10 cellular contexts compared by ENCODE assay signal in the genomic region with DNA sequence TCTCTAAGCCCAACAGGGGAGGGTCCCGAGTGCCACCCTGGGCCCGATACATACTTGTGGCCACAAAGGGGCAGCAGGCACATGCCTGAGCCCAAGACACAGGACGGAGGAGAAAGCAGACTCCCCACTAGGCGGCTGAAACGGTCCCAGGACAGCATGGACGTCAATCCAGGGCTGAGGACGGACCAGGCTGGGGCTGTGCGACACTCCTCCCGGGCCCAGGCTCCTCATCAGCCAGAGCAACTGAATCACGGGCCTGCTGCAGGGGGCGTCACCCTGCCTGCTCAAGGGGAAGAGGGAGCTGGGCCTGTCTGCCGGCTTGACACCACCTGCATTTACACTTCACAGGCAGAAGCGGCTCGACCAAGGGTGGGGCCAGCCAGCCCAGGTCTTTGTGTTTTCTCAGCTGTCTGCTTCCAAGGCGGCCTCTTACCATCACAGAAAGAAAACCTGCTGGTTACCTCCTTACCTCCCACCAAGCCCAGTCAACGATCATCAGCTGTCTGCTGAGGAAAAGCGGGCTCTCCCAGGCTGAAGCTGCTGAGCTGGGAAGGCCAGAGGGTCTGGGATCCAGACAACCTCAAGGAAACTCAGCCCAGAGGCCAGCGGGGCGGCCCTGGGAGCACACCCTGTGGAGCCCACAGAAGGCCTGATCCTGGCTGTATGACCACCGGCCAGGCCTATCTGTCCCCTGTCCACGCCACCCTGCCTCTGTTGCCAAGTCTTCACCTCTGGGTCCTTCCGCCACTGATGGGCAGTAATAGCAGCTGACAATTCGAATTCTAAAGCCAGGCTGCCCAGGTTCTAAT. TPM values are rescaled to one million over a fixed set of nuclear protein-coding genes. Genes with fewer than 3 reads are reported as not detected.
DNase-seq lines count a peak whose midpoint lies in the region; ATAC-seq and TF ChIP-seq lines count a peak whose summit lies in the region.
"Had no signal": no experiment of that assay in that cellular context is flagged by ENCODE, and none has a peak within 500 bp of the region (broad histone marks: within the 10 kb centered on the region; RNA-seq: fewer than 3 reads in every experiment).

No MANE protein-coding gene starts in this region.

- no peaks in the 10 kb centered on the region for H3K4me1 Mint-ChIP-seq in activated CD8-positive, alpha-beta memory T cell treated with anti-CD3 and anti-CD28 coated beads, Interleukin-2, amount 10 ng/mL, durations not matched to agents 7 days and 5 days

- H3K9me3 Mint-ChIP-seq in activated CD8-positive, alpha-beta memory T cell treated with anti-CD3 and anti-CD28 coated beads, Interleukin-2, amount 10 ng/mL, durations not matched to agents 7 days and 5 days (ENCODE audit: low read depth), result no peaks in the 10 kb centered on the region

- 69 to 86% methylated on average over 10 to 17 of the region's 23 CpGs for WGBS in thyroid gland, 2 donors

- no peaks in the 10 kb centered on the region for H3K27me3 ChIP-seq in Peyer's patch
- H3K27me3 ChIP-seq in thyroid gland, result no peaks in the 10 kb centered on the region

- H3K4me1 ChIP-seq in Peyer's patch (no peaks in the 10 kb centered on the region), thyroid gland (peaks cover 13 to 23% of the 10 kb centered on the region in 2 donors)

- H3K4me3 ChIP-seq in Peyer's patch, result no peak overlapping the region
- no peak overlapping the region for H3K4me3 ChIP-seq in thyroid gland (replicated peaks in 1 of 3)

- TF ChIP-seq CTCF in Peyer's patch (IDR thresholded peaks at IDR 0.05) (peak in 4 of 6 experiments; percentile 19 to 72 (median 68)), thyroid gland (IDR thresholded peaks at IDR 0.05) (peak in 3 of 6 experiments; percentile 25 to 40 (median 30))

- CTCF ChIA-PET in activated CD8-positive, alpha-beta memory T cell treated with anti-CD3 and anti-CD28 coated beads, Interleukin-2, amount 10 ng/mL, durations not matched to agents 7 days and 5 days (lab: Charles Lee), result no interaction called here

- H3K36me3 ChIP-seq in Peyer's patch (peaks cover 0 to 14% (median 0%) of the 10 kb centered on the region in 3 donors), thyroid gland (peaks cover 7 to 10% of the 10 kb centered on the region in 2 donors)

- H3K9me3 ChIP-seq in Peyer's patch (no peaks in the 10 kb centered on the region), thyroid gland (no peaks in the 10 kb centered on the region)

- intact Hi-C loops in thyroid gland (cut with DNase I), result no loop called here

- H3K27ac Mint-ChIP-seq in activated CD8-positive, alpha-beta memory T cell treated with anti-CD3 and anti-CD28 coated beads, Interleukin-2, amount 10 ng/mL, durations not matched to agents 7 days and 5 days, result no peak overlapping the region

- DNase-seq in NCI-H2107 treated with DMSO at 0.1 percent for 48 hours (lab: John Stamatoyannopoulos, UW; ENCODE audit: unreplicated experiment), result peak; percentile 24
- DNase-seq in NCI-H2107 (lab: John Stamatoyannopoulos, UW), result no peak
- DNase-seq in Peyer's patch, result peak in 2 of 3 donors; percentile 59 to 73
- peak; percentile 83 for DNase-seq in iPS DF 19.7 (ENCODE audit: low read depth, low spot score)
- DNase-seq in thyroid gland, result peak in 1 of 2 donors; percentile 55
- DNase-seq in SW480 (ENCODE audit: low spot score), result no peak
- no peak for DNase-seq in Kasumi-1 (lab: John Stamatoyannopoulos, UW)
- no peak for DNase-seq in activated CD8-positive, alpha-beta memory T cell treated with anti-CD3 and anti-CD28 coated beads, Interleukin-2, amount 10 ng/mL, durations not matched to agents 7 days and 5 days
- DNase-seq: activated CD4-positive, alpha-beta T cell treated with anti-CD3 and anti-CD28 coated beads for 1 hour; effector CD8-positive, alpha-beta T cell had no signal

- H3K27ac ChIP-seq in Peyer's patch (no peak overlapping the region), thyroid gland (peak overlapping the region; percentile 37 to 86 (median 72))

- ATAC-seq in activated CD8-positive, alpha-beta memory T cell treated with anti-CD3 and anti-CD28 coated beads, Interleukin-2, amount 10 ng/mL, durations not matched to agents 7 days and 5 days, result no peak

- TF ChIP-seq POLR2A in Peyer's patch (IDR thresholded peaks at IDR 0.05) (no peak), thyroid gland (IDR thresholded peaks at IDR 0.05) (no peak)

- H3K4me3 Mint-ChIP-seq in activated CD8-positive, alpha-beta memory T cell treated with anti-CD3 and anti-CD28 coated beads, Interleukin-2, amount 10 ng/mL, durations not matched to agents 7 days and 5 days, result no peak overlapping the region

- H3K36me3 Mint-ChIP-seq in activated CD8-positive, alpha-beta memory T cell treated with anti-CD3 and anti-CD28 coated beads, Interleukin-2, amount 10 ng/mL, durations not matched to agents 7 days and 5 days, result no peaks in the 10 kb centered on the region

- H3K27me3 Mint-ChIP-seq in activated CD8-positive, alpha-beta memory T cell treated with anti-CD3 and anti-CD28 coated beads, Interleukin-2, amount 10 ng/mL, durations not matched to agents 7 days and 5 days, result no peaks in the 10 kb centered on the region

RNA-seq across cellular contexts. Expression of a gene that starts 26.4 kb away (rescaled TPM):
- total RNA-seq in Peyer's patch (100 to 1,000 TPM in 3 of 4 donors, 10 to 100 TPM in 1; 29.7 to 530 (median 272) TPM), thyroid gland (100 to 1,000 TPM in 3 of 4 donors, 10 to 100 TPM in 1; 88.8 to 153 (median 132) TPM)
- total RNA-seq in activated CD8-positive, alpha-beta memory T cell treated with anti-CD3 and anti-CD28 coated beads, Interleukin-2, amount 10 ng/mL, durations not matched to agents 7 days and 5 days, result under 1 TPM in 1 of 2 experiments, not detected in 1; 0.47 TPM

RNA-seq across cellular contexts. Expression of a gene that starts 40.3 kb away (rescaled TPM):
- total RNA-seq in Peyer's patch (10 to 100 TPM; 17.7 to 27.1 (median 21.7) TPM), thyroid gland (10 to 100 TPM; 11.4 to 27.6 (median 26.1) TPM)
- 10 to 100 TPM; 41.6 to 43.9 TPM for total RNA-seq in activated CD8-positive, alpha-beta memory T cell treated with anti-CD3 and anti-CD28 coated beads, Interleukin-2, amount 10 ng/mL, durations not matched to agents 7 days and 5 days

Comparison
In these comparisons a context has a peak if more than half of its experiments do, and no peak if none do; other contexts are left out.
1. DNase-seq: peak in NCI-H2107 treated with DMSO at 0.1 percent for 48 hours (single experiment), Peyer's patch (2 of 3) and iPS DF 19.7 (single experiment); none in NCI-H2107 (single experiment), SW480 (single experiment), Kasumi-1 (0 of 2) and activated CD8-positive, alpha-beta memory T cell treated with anti-CD3 and anti-CD28 coated beads, Interleukin-2, amount 10 ng/mL, durations not matched to agents 7 days and 5 days (single experiment).
2. H3K27ac ChIP-seq: peak in thyroid gland (3 of 3); none in Peyer's patch (0 of 4).
3. RNA of a gene that starts 26.4 kb away (total RNA-seq): 29.7 to 530 TPM in Peyer's patch and 88.8 to 153 TPM in thyroid gland; 0.47 TPM in activated CD8-positive, alpha-beta memory T cell treated with anti-CD3 and anti-CD28 coated beads, Interleukin-2, amount 10 ng/mL, durations not matched to agents 7 days and 5 days; every median in the first group is over 10 times any median in the second.